17 cellular contexts compared by ENCODE assay signal in the genomic region with DNA sequence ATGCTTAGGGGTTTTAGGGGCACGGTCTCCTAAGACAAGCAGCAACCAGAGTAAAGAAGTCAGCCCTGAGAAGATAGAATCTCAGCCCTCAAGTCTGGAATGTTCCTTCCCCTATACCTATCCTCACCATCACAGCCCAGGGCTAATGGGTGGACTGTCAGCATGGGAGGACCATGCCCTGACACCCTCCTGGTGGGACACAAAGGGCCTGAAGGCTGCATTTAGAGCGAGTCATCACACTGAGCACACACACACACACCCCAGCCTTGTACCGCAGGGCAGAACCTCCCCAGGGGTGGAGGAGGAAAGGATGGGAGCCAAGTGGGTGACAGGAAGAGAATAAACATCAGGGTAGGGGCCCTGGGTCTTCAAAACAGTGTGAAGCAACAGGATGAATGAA.
A peak's percentile ranks its signal among the peaks of the same experiment; 100 is the strongest.
DNase-seq lines count a peak whose midpoint lies in the region; ATAC-seq and TF ChIP-seq lines count a peak whose summit lies in the region.
"Had no signal": no experiment of that assay in that cellular context is flagged by ENCODE, and none has a peak within 500 bp of the region (broad histone marks: within the 10 kb centered on the region; RNA-seq: fewer than 3 reads in every experiment).

No MANE protein-coding gene starts in this region.

- H3K36me3 Mint-ChIP-seq in immature natural killer cell = no peaks in the 10 kb centered on the region
- H3K36me3 Mint-ChIP-seq: IgD-negative memory B cell; natural killer cell treated with Interleukin-12 subunit alpha and Interleukin-12 subunit beta and Interleukin-15 and Interleukin-18, amount 100 ng/mL, for 72 hours; type B pancreatic cell had no signal

- no peak for TF ChIP-seq CTCF in foreskin keratinocyte (conservative IDR thresholded peaks at IDR 0.05)

- no peak overlapping the region for H3K23ac ChIP-seq in neuronal stem cell (ENCODE audit: low read depth, low read length, poor library complexity)

- DNase-seq in EL (peak; percentile 40), M059J (ENCODE audit: low read depth) (peak; percentile 52), neuronal stem cell (ENCODE audit: low spot score) (no peak), foreskin keratinocyte (no peak), immature natural killer cell (no peak)
- no peak for DNase-seq in activated naive CD4-positive, alpha-beta T cell treated with anti-CD3 and anti-CD28 coated beads, Interleukin-2, amount 50 U/mL, for 16 hours
- DNase-seq: activated CD8-positive, alpha-beta memory T cell treated with anti-CD3 and anti-CD28 coated beads, Interleukin-2, amount 50 U/mL, for 48 hours; endodermal cell; mesenchymal stem cell; MV-4-11; NCI-H2029; stimulated activated naive CD8-positive, alpha-beta T cell treated with anti-CD3 and anti-CD28 coated beads, Interleukin-15, amount 100 ng/mL, for 72 hours had no signal

- H3K9me3 Mint-ChIP-seq in immature natural killer cell = no peaks in the 10 kb centered on the region
- H3K9me3 Mint-ChIP-seq: endodermal cell; IgD-negative memory B cell; natural killer cell treated with Interleukin-12 subunit alpha and Interleukin-12 subunit beta and Interleukin-15 and Interleukin-18, amount 100 ng/mL, for 72 hours; stimulated activated naive CD8-positive, alpha-beta T cell treated with anti-CD3 and anti-CD28 coated beads, Interleukin-15, amount 100 ng/mL, for 72 hours; type B pancreatic cell had no signal

- peak overlapping the region; percentile 13 for H3K27ac ChIP-seq in cingulate gyrus (ENCODE audit: low read depth, low read length)
- H3K27ac ChIP-seq in neuronal stem cell (replicated peaks; ENCODE audit: low read length) = no peak overlapping the region
- no peak overlapping the region for H3K27ac ChIP-seq in foreskin keratinocyte

- H3K14ac ChIP-seq in neuronal stem cell (ENCODE audit: low read length) = no peak overlapping the region

- H3K36me3 ChIP-seq in neuronal stem cell (replicated peaks in 1 of 2; ENCODE audit: control insufficient read depth in 2 of 2, insufficient read depth in 2 of 2, low read length in 2 of 2) = no peaks in the 10 kb centered on the region

- H3K27ac Mint-ChIP-seq in immature natural killer cell = no peak overlapping the region
- H3K27ac Mint-ChIP-seq: endodermal cell; IgD-negative memory B cell; natural killer cell treated with Interleukin-12 subunit alpha and Interleukin-12 subunit beta and Interleukin-15 and Interleukin-18, amount 100 ng/mL, for 72 hours; type B pancreatic cell had no signal

- ATAC-seq in foreskin keratinocyte (no peak), HG03025 (IDR thresholded peaks at IDR 0.05; ENCODE audit: low FRiP score, unreplicated experiment) (no peak)

- no peak overlapping the region for H3K4me3 ChIP-seq in neuronal stem cell (ENCODE audit: low read length in 2 of 2)

- no peak overlapping the region for H4K8ac ChIP-seq in neuronal stem cell (ENCODE audit: low read depth, low read length)

- no peak overlapping the region for H2BK120ac ChIP-seq in neuronal stem cell (ENCODE audit: low read depth, low read length)

- no peak overlapping the region for H4K91ac ChIP-seq in neuronal stem cell (ENCODE audit: low read depth, low read length, poor library complexity)

- no peak overlapping the region for H2BK12ac ChIP-seq in neuronal stem cell (ENCODE audit: low read length)

- H2BK5ac ChIP-seq in neuronal stem cell (ENCODE audit: low read length) = no peak overlapping the region

- H2AK5ac ChIP-seq in neuronal stem cell (ENCODE audit: low read depth, low read length) = no peak overlapping the region

- H3K18ac ChIP-seq in neuronal stem cell (ENCODE audit: low read length) = peak overlapping the region; percentile 21

- no peak overlapping the region for H2BK15ac ChIP-seq in neuronal stem cell (ENCODE audit: low read length)

- H3K9ac ChIP-seq in neuronal stem cell (ENCODE audit: low read depth, low read length, poor library complexity) = no peak overlapping the region

- no peak overlapping the region for H3K4me3 Mint-ChIP-seq in immature natural killer cell
- H3K4me3 Mint-ChIP-seq: endodermal cell; IgD-negative memory B cell; natural killer cell treated with Interleukin-12 subunit alpha and Interleukin-12 subunit beta and Interleukin-15 and Interleukin-18, amount 100 ng/mL, for 72 hours; stimulated activated naive CD8-positive, alpha-beta T cell treated with anti-CD3 and anti-CD28 coated beads, Interleukin-15, amount 100 ng/mL, for 72 hours; type B pancreatic cell had no signal

- peaks cover 0 to 3% (median 2%) of the 10 kb centered on the region in 3 donors for H3K27me3 Mint-ChIP-seq in immature natural killer cell (ENCODE audit: low read depth in 3 of 3)

- no peaks in the 10 kb centered on the region for H3K79me1 ChIP-seq in neuronal stem cell (ENCODE audit: low read depth, low read length)

- H3K4me2 ChIP-seq in neuronal stem cell (ENCODE audit: insufficient read depth, low read length, poor library complexity, severe bottlenecking) = no peak overlapping the region

- H2AFZ ChIP-seq in neuronal stem cell (ENCODE audit: low read length) = no peak overlapping the region

- H3K9me3 ChIP-seq in neuronal stem cell (replicated peaks in 1 of 2; ENCODE audit: control insufficient read depth in 2 of 2, insufficient read depth in 1 of 2, low read depth in 1 of 2, low read length in 2 of 2) = no peaks in the 10 kb centered on the region

- H3K27me3 ChIP-seq in neuronal stem cell (ENCODE audit: control insufficient read depth in 3 of 3, insufficient read depth in 3 of 3, low read depth in 1 of 3, low read length in 3 of 3) (no peaks in the 10 kb centered on the region), foreskin keratinocyte (no peaks in the 10 kb centered on the region)

- H3K4me1 Mint-ChIP-seq in immature natural killer cell = peaks cover 1 to 15% of the 10 kb centered on the region in 2 donors

- no CpG with 5 or more reads among the region's 3 CpGs for WGBS in neuronal stem cell (ENCODE audit: extremely low coverage in 2 of 2, insufficient read length in 2 of 2, insufficient replicate concordance in 1 of 2), 2 donors

- peaks cover 0 to 2% of the 10 kb centered on the region in 2 donors for H3K4me1 ChIP-seq in neuronal stem cell (ENCODE audit: control insufficient read depth in 2 of 2, insufficient read depth in 1 of 2, low read depth in 1 of 2, low read length in 2 of 2)
- no peaks in the 10 kb centered on the region for H3K4me1 ChIP-seq in foreskin keratinocyte

- no peak overlapping the region for H3K4ac ChIP-seq in neuronal stem cell (ENCODE audit: low read length)

Comparison
In these comparisons a context has a peak if more than half of its experiments do, and no peak if none do; other contexts are left out.
1. DNase-seq: peak in EL (single experiment) and M059J (single experiment); none in neuronal stem cell (single experiment), foreskin keratinocyte (0 of 2), activated naive CD4-positive, alpha-beta T cell treated with anti-CD3 and anti-CD28 coated beads, Interleukin-2, amount 50 U/mL, for 16 hours (single experiment) and immature natural killer cell (0 of 3).